Comparison of ENCODE assay signal across 12 cellular contexts in the genomic region with DNA sequence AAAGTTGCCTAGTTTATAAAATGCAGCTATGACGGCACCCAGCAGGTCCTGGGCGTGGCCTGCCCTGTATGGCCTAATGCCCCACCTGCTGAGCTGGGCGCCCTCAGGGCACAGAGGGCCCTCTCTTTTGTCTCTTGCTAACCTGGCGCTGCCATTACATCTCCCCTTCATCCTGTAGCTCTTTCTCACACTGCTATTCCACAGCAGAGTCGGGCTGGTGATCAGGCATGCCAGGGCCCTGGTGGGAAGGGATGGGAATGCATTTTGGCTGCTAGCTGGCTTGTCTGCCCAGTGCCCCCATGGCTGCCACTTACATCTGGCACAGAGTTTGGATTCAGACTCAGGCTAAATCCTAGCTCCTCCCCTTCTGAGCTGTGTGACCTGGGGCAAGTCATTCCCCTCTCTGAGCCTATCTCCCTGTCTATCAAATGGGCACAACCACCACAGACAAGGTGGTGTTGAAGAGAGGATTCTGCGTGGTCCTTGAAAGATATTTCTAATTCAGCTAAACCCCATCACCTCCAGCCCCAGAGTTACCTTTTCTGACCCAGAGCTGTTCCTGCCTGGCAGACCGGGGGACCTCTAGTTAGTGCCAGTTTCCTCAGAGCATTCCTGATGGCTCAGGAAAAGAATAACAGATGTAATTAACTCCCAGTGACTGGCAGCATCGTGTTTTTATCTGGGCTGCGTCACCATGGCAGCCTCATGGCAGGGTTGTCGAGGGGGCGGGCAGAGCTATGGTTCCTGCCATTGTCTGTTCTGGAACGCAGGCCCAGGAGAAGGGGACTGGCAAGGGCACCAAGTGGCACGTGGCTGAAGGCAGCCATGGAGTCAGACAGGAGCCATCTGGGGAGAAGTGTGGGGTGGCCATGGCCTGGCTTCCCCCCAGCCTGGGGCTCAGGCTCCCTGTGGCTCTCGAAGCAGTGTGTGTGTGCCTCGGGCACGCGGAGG. TPM values are rescaled to one million over a fixed set of nuclear protein-coding genes. Genes with fewer than 3 reads are reported as not detected.
DNase-seq lines count a peak whose midpoint lies in the region; ATAC-seq and TF ChIP-seq lines count a peak whose summit lies in the region.
"Had no signal": no experiment of that assay in that cellular context is flagged by ENCODE, and none has a peak within 500 bp of the region (broad histone marks: within the 10 kb centered on the region; RNA-seq: fewer than 3 reads in every experiment).

No MANE protein-coding gene starts in this region.

- no peaks in the 10 kb centered on the region for H3K36me3 Mint-ChIP-seq in IgD-negative memory B cell
- peaks cover 12% of the 10 kb centered on the region for H3K36me3 Mint-ChIP-seq in neural crest cell (ENCODE audit: low read depth)

- H3K4me1 Mint-ChIP-seq in IgD-negative memory B cell (peaks cover 20 to 32% (median 20%) of the 10 kb centered on the region in 3 donors), neural crest cell (peaks cover 60% of the 10 kb centered on the region)

- no peak overlapping the region for H3K4me3 ChIP-seq in mammary epithelial cell (replicated peaks in 1 of 3; ENCODE audit: insufficient read depth in 1 of 3, low read depth in 2 of 3, low read length in 3 of 3)
- H3K4me3 ChIP-seq: SJCRH30 had no signal

- H3K79me2 ChIP-seq in mammary epithelial cell (ENCODE audit: insufficient read depth, low read length): peaks cover 4% of the 10 kb centered on the region

- CTCF ChIA-PET in mammary epithelial cell (lab: Charles Lee; ENCODE audit: low non-redundant PET): interaction anchor here (0.8 kb wide), 1 partner anchor 48 kb away, joined by 4 read pairs; no protein-coding TSS in a partner anchor

- dilution Hi-C loops in mammary epithelial cell (cut with HindIII; ENCODE audit: low sequenced_read_pairs): no loop called here

- no TSS peak for BruUV-seq in mammary epithelial cell (replicated peaks; lab: Mats Ljungman, UMichigan)

- peak; percentile 1 to 8 for TF ChIP-seq CTCF in mammary epithelial cell (conservative IDR thresholded peaks at IDR 0.05 in 1 of 2, IDR thresholded peaks at IDR 0.05 in 1 of 2; ENCODE audit: extremely low read depth in 1 of 2, insufficient read depth in 1 of 2, low read depth in 1 of 2, low read length in 2 of 2)
- TF ChIP-seq CTCF in neural crest cell (conservative IDR thresholded peaks at IDR 0.05): no peak

- H3K9me3 Mint-ChIP-seq in IgD-negative memory B cell (no peaks in the 10 kb centered on the region), neural crest cell (no peaks in the 10 kb centered on the region)

- peak overlapping the region in 2 of 4 donors; percentile 55 to 94 for H3K4me3 Mint-ChIP-seq in IgD-negative memory B cell
- H3K4me3 Mint-ChIP-seq in neural crest cell: peak overlapping the region; percentile 91

- H3K4me1 ChIP-seq in mammary epithelial cell (ENCODE audit: insufficient read depth, low read length): peaks cover 61% of the 10 kb centered on the region

- in situ Hi-C loops in mammary epithelial cell (cut with MboI; ENCODE audit: low sequenced_read_pairs in 2 of 2): loop anchor here in 1 of 2 donors (10.0 kb wide), 1 partner anchor 128 kb away; no protein-coding TSS in a partner anchor

- H2AFZ ChIP-seq in mammary epithelial cell (ENCODE audit: low read depth, low read length): no peak overlapping the region

- no peak overlapping the region for H3K4me2 ChIP-seq in mammary epithelial cell (ENCODE audit: insufficient read depth, low read depth, low read length)

- H3K36me3 ChIP-seq in mammary epithelial cell (ENCODE audit: insufficient read depth, low read length): no peaks in the 10 kb centered on the region

- H3K27ac Mint-ChIP-seq in IgD-negative memory B cell (peak overlapping the region; percentile 94 to 100 (median 98)), neural crest cell (ENCODE audit: unreplicated experiment) (no peak overlapping the region)

- H3K27me3 ChIP-seq in mammary epithelial cell (ENCODE audit: insufficient read depth, low read length): no peaks in the 10 kb centered on the region
- H3K27me3 ChIP-seq: SJCRH30 had no signal

- no peak overlapping the region for H3K9ac ChIP-seq in mammary epithelial cell (ENCODE audit: insufficient read depth, low read length)

- ATAC-seq in HG03442 (IDR thresholded peaks at IDR 0.05; ENCODE audit: unreplicated experiment) (no peak), GM19023 (IDR thresholded peaks at IDR 0.05; ENCODE audit: unreplicated experiment) (no peak)

- H3K9me3 ChIP-seq in mammary epithelial cell (replicated peaks; ENCODE audit: insufficient read depth, low read length): no peaks in the 10 kb centered on the region
- H3K9me3 ChIP-seq: SJCRH30 had no signal

- H3K27me3 Mint-ChIP-seq in IgD-negative memory B cell: peaks cover 2% of the 10 kb centered on the region
- peaks cover 54% of the 10 kb centered on the region for H3K27me3 Mint-ChIP-seq in neural crest cell (ENCODE audit: low read depth)

- peak; percentile 40 for DNase-seq in DMS53 (lab: John Stamatoyannopoulos, UW)
- DNase-seq in DMS53 treated with DMSO at 0.1 percent for 48 hours (lab: John Stamatoyannopoulos, UW; ENCODE audit: unreplicated experiment): no peak
- DNase-seq in mammary epithelial cell: no peak
- DNase-seq in neural crest cell (ENCODE audit: low read depth, low spot score): no peak
- DNase-seq in SKM-1 (lab: John Stamatoyannopoulos, UW; ENCODE audit: unreplicated experiment): no peak
- DNase-seq: NCI-H187 treated with DMSO at 0.1 percent for 48 hours, retina, SJCRH30 had no signal

- intact Hi-C loops in mammary epithelial cell (cut with micrococcal nuclease): loop anchor here (5.0 kb wide), 1 partner anchor 321 kb away; a partner anchor contains a TSS

- no peaks in the 10 kb centered on the region for H4K20me1 ChIP-seq in mammary epithelial cell (ENCODE audit: insufficient read depth, low read length)

- WGBS in mammary epithelial cell (ENCODE audit: low coverage, missing lambda C conversion rate): 65% methylated on average over 14 of the region's 17 CpGs

- no peak overlapping the region for H3K27ac ChIP-seq in mammary epithelial cell (ENCODE audit: insufficient read depth, low read depth, low read length)
- H3K27ac ChIP-seq: SJCRH30 had no signal

RNA-seq across cellular contexts. Expression of a gene that starts 6.3 kb away (rescaled TPM):
- 23.1 TPM for polyA plus RNA-seq in IgD-negative memory B cell
- total RNA-seq in mammary epithelial cell: 10 to 100 TPM; 13.9 to 23.3 TPM
- 14.2 TPM for polyA plus RNA-seq in mammary epithelial cell
- polyA minus RNA-seq in mammary epithelial cell: 1.2 TPM
- 16.1 and 19.0 TPM in 2 replicates for total RNA-seq in neural crest cell

RNA-seq across cellular contexts. Expression of a gene that starts 20.5 kb away (rescaled TPM):
- 0.54 TPM for polyA plus RNA-seq in IgD-negative memory B cell
- total RNA-seq in mammary epithelial cell: 100 to 1,000 TPM in 1 of 2 donors, 10 to 100 TPM in 1; 80.3 to 107 TPM
- polyA plus RNA-seq in mammary epithelial cell: 35.0 TPM
- polyA minus RNA-seq in mammary epithelial cell: 42.0 TPM
- total RNA-seq in neural crest cell: 387 and 410 TPM in 2 replicates

RNA-seq across cellular contexts. Expression of a gene that starts 26.5 kb away (rescaled TPM):
- polyA plus RNA-seq in IgD-negative memory B cell (107 TPM), mammary epithelial cell (28.7 TPM)
- total RNA-seq in mammary epithelial cell (10 to 100 TPM; 25.8 to 39.1 TPM), neural crest cell (47.4 and 54.9 TPM in 2 replicates)
- polyA minus RNA-seq in mammary epithelial cell: 11.4 TPM

RNA-seq across cellular contexts. Expression of a gene that starts 43.6 kb away (rescaled TPM):
- polyA plus RNA-seq in IgD-negative memory B cell (0.78 TPM), mammary epithelial cell (5.4 TPM)
- total RNA-seq in mammary epithelial cell (1 to 10 TPM; 4.3 to 5.7 TPM), neural crest cell (2.3 and 2.7 TPM in 2 replicates)
- 0.88 TPM for polyA minus RNA-seq in mammary epithelial cell
- total RNA-seq: A673 had no signal

RNA-seq across cellular contexts. Expression of a gene that starts 44.4 kb away (rescaled TPM):
- polyA plus RNA-seq in IgD-negative memory B cell: 16.3 TPM
- 100 to 1,000 TPM; 235 to 259 TPM for total RNA-seq in mammary epithelial cell
- 103 TPM for polyA plus RNA-seq in mammary epithelial cell
- polyA minus RNA-seq in mammary epithelial cell: 95.3 TPM
- total RNA-seq in neural crest cell: 129 and 147 TPM in 2 replicates
